Comparison of ENCODE assay signal across 37 cellular contexts in the genomic region with DNA sequence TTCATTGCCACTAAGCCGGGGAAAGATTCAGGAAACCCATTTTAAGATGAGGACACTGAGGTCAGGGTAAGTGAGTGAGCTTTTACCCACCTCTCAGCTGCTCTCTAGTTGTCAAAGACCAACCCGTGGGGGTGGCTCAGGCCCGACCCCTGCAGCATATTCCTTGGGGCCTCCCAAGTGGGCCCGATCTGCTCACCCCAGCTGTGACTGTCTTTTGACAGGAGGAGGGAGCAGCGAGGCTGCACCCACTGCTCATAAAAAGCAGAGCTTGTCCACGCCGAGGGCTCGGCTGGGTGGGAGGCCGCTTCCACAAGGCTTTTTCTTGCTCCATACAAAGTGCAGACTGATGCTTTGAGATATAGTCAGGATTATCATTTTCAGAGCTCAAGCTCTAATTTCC. TPM values are rescaled to one million over a fixed set of nuclear protein-coding genes. Genes with fewer than 3 reads are reported as not detected.
"Had no signal": no experiment of that assay in that cellular context is flagged by ENCODE, and none has a peak within 500 bp of the region (broad histone marks: within the 10 kb centered on the region; RNA-seq: fewer than 3 reads in every experiment).

No MANE protein-coding gene starts in this region.

- H3K27ac Mint-ChIP-seq: activated B cell treated with CpG ODN at 0.5 μM for 24 hours; activated CD4-positive, alpha-beta memory T cell treated with anti-CD3 and anti-CD28 coated beads for 36 hours; activated CD4-positive, alpha-beta T cell treated with anti-CD3 and anti-CD28 coated beads, Interleukin-2, amount 10 ng/mL, durations not matched to agents 24 days and 14 days; activated CD8-positive, alpha-beta T cell treated with anti-CD3 and anti-CD28 coated beads for 36 hours; activated naive CD4-positive, alpha-beta T cell treated with anti-CD3 and anti-CD28 coated beads for 36 hours; activated naive CD4-positive, alpha-beta T cell treated with anti-CD3 and anti-CD28 coated beads, Interleukin-2, amount 50 U/mL, for 72 hours; activated naive CD8-positive, alpha-beta T cell treated with anti-CD3 and anti-CD28 coated beads for 36 hours; activated T-cell treated with anti-CD3 and anti-CD28 coated beads, Interleukin-2, amount 50 U/mL, for 72 hours; activated T-helper 1 cell treated with anti-CD3 and anti-CD28 coated beads, Interleukin-12 subunit alpha, Interleukin-12 subunit beta, Interleukin-2, Interleukin-4 antibody, amounts not matched to agents 30 ng/mL and 10 ng/mL and 1 ng/mL, durations not matched to agents 14 hours and 24 hours and 36 hours; activated T-helper 17 cell treated with anti-CD3 and anti-CD28 coated beads, Interleukin-2, amount 50 U/mL, for 72 hours; T-helper 1 cell treated with Interleukin-12 subunit alpha and Interleukin-12 subunit beta and Interleukin-4 antibody, amounts not matched to agents 30 μg/mL and 1 μg/mL, for 36 hours; T-helper 2 cell treated with Interferon-gamma antibody and Interleukin-4, amounts not matched to agents 5 μg/mL and 100 μg/mL, for 36 hours had no signal

- H3K27ac ChIP-seq: adrenal gland, body of pancreas, cardiac muscle cell, VCaP had no signal

- H3K36me3 Mint-ChIP-seq: activated CD4-positive, alpha-beta memory T cell treated with anti-CD3 and anti-CD28 coated beads for 36 hours; activated naive CD4-positive, alpha-beta T cell treated with anti-CD3 and anti-CD28 coated beads, Interleukin-2, amount 50 U/mL, for 72 hours; activated naive CD8-positive, alpha-beta T cell treated with anti-CD3 and anti-CD28 coated beads for 36 hours had no signal

- H3K9me3 Mint-ChIP-seq: activated B cell treated with CpG ODN at 0.5 μM for 24 hours; activated CD4-positive, alpha-beta memory T cell treated with anti-CD3 and anti-CD28 coated beads for 36 hours; activated CD4-positive, alpha-beta T cell treated with anti-CD3 and anti-CD28 coated beads, Interleukin-2, amount 10 ng/mL, durations not matched to agents 24 days and 14 days; activated CD8-positive, alpha-beta T cell treated with anti-CD3 and anti-CD28 coated beads for 36 hours; activated naive CD4-positive, alpha-beta T cell treated with anti-CD3 and anti-CD28 coated beads for 36 hours; activated naive CD4-positive, alpha-beta T cell treated with anti-CD3 and anti-CD28 coated beads, Interleukin-2, amount 50 U/mL, for 72 hours; activated naive CD8-positive, alpha-beta T cell treated with anti-CD3 and anti-CD28 coated beads for 36 hours; activated T-cell treated with anti-CD3 and anti-CD28 coated beads, Interleukin-2, amount 50 U/mL, for 4 hours; activated T-cell treated with anti-CD3 and anti-CD28 coated beads, Interleukin-2, amount 50 U/mL, for 72 hours; activated T-helper 1 cell treated with anti-CD3 and anti-CD28 coated beads, Interleukin-12 subunit alpha, Interleukin-12 subunit beta, Interleukin-2, Interleukin-4 antibody, amounts not matched to agents 30 ng/mL and 10 ng/mL and 1 ng/mL, durations not matched to agents 14 hours and 24 hours and 36 hours; activated T-helper 17 cell treated with anti-CD3 and anti-CD28 coated beads, Interleukin-2, amount 50 U/mL, for 72 hours; central memory CD8-positive, alpha-beta T cell; T-helper 1 cell treated with Interleukin-12 subunit alpha and Interleukin-12 subunit beta and Interleukin-4 antibody, amounts not matched to agents 30 μg/mL and 1 μg/mL, for 36 hours; T-helper 2 cell treated with Interferon-gamma antibody and Interleukin-4, amounts not matched to agents 5 μg/mL and 100 μg/mL, for 36 hours had no signal

- H3K27me3 ChIP-seq: body of pancreas had no signal

- ATAC-seq: activated CD8-positive, alpha-beta T cell treated with anti-CD3 and anti-CD28 coated beads for 36 hours; activated naive CD4-positive, alpha-beta T cell treated with anti-CD3 and anti-CD28 coated beads, Interleukin-2, amount 50 U/mL, for 72 hours; activated T-cell treated with anti-CD3 and anti-CD28 coated beads, Interleukin-2, amount 50 U/mL, for 4 hours; activated T-cell treated with anti-CD3 and anti-CD28 coated beads, Interleukin-2, amount 50 U/mL, for 72 hours; activated T-helper 17 cell treated with anti-CD3 and anti-CD28 coated beads, Interleukin-2, amount 50 U/mL, for 72 hours; body of pancreas had no signal

- H3K36me3 ChIP-seq: adrenal gland, cardiac muscle cell had no signal

- H3K4me3 Mint-ChIP-seq: activated B cell treated with CpG ODN at 0.5 μM for 24 hours; activated CD4-positive, alpha-beta memory T cell treated with anti-CD3 and anti-CD28 coated beads for 36 hours; activated CD4-positive, alpha-beta T cell treated with anti-CD3 and anti-CD28 coated beads, Interleukin-2, amount 10 ng/mL, durations not matched to agents 24 days and 14 days; activated CD8-positive, alpha-beta T cell treated with anti-CD3 and anti-CD28 coated beads for 36 hours; activated naive CD4-positive, alpha-beta T cell treated with anti-CD3 and anti-CD28 coated beads for 36 hours; activated naive CD8-positive, alpha-beta T cell treated with anti-CD3 and anti-CD28 coated beads for 36 hours; activated T-cell treated with anti-CD3 and anti-CD28 coated beads, Interleukin-2, amount 50 U/mL, for 4 hours; activated T-cell treated with anti-CD3 and anti-CD28 coated beads, Interleukin-2, amount 50 U/mL, for 72 hours; activated T-helper 1 cell treated with anti-CD3 and anti-CD28 coated beads, Interleukin-12 subunit alpha, Interleukin-12 subunit beta, Interleukin-2, Interleukin-4 antibody, amounts not matched to agents 30 ng/mL and 10 ng/mL and 1 ng/mL, durations not matched to agents 14 hours and 24 hours and 36 hours; activated T-helper 17 cell treated with anti-CD3 and anti-CD28 coated beads, Interleukin-2, amount 50 U/mL, for 72 hours; central memory CD8-positive, alpha-beta T cell; T-helper 1 cell treated with Interleukin-12 subunit alpha and Interleukin-12 subunit beta and Interleukin-4 antibody, amounts not matched to agents 30 μg/mL and 1 μg/mL, for 36 hours; T-helper 2 cell treated with Interferon-gamma antibody and Interleukin-4, amounts not matched to agents 5 μg/mL and 100 μg/mL, for 36 hours had no signal

- H3K4me1 Mint-ChIP-seq: activated naive CD8-positive, alpha-beta T cell treated with anti-CD3 and anti-CD28 coated beads for 36 hours; activated T-helper 17 cell treated with anti-CD3 and anti-CD28 coated beads, Interleukin-2, amount 50 U/mL, for 72 hours; central memory CD8-positive, alpha-beta T cell had no signal

- H3K4me3 ChIP-seq: adrenal gland, body of pancreas, cardiac muscle cell had no signal

- DNase-seq: activated B cell treated with CpG ODN at 0.5 μM for 24 hours; activated CD4-positive, alpha-beta memory T cell treated with anti-CD3 and anti-CD28 coated beads for 36 hours; activated CD4-positive, alpha-beta T cell treated with anti-CD3 and anti-CD28 coated beads for 4 hours; activated CD4-positive, alpha-beta T cell treated with anti-CD3 and anti-CD28 coated beads, Interleukin-2, amount 10 ng/mL, durations not matched to agents 24 days and 14 days; activated CD4-positive, alpha-beta T cell treated with anti-CD3 and anti-CD28 coated beads, Interleukin-2, amount 50 U/mL, for 1 hour; activated CD4-positive, alpha-beta T cell treated with anti-CD3 and anti-CD28 coated beads, Interleukin-2, amount 50 U/mL, for 4 hours; activated CD4-positive, CD25-positive, alpha-beta regulatory T cell treated with anti-CD3 and anti-CD28 coated beads, Interleukin-2, amount 50 U/mL, for 72 hours; activated CD8-positive, alpha-beta memory T cell treated with anti-CD3 and anti-CD28 coated beads, Interleukin-2, amount 50 U/mL, for 4 hours; activated CD8-positive, alpha-beta T cell treated with anti-CD3 and anti-CD28 coated beads for 36 hours; activated effector memory CD4-positive, alpha-beta T cell treated with anti-CD3 and anti-CD28 coated beads, Interleukin-2, amount 50 U/mL, for 16 hours; activated gamma-delta T cell treated with Interleukin-2 at 50 U/mL for 16 hours; activated naive CD4-positive, alpha-beta T cell; activated naive CD4-positive, alpha-beta T cell treated with anti-CD3 and anti-CD28 coated beads for 36 hours; activated naive CD4-positive, alpha-beta T cell treated with anti-CD3 and anti-CD28 coated beads, Interleukin-2, amount 50 U/mL, for 16 hours; activated naive CD8-positive, alpha-beta T cell treated with anti-CD3 and anti-CD28 coated beads for 36 hours; activated T-cell treated with anti-CD3 and anti-CD28 coated beads for 4 hours; activated T-cell treated with anti-CD3 and anti-CD28 coated beads, Interleukin-2, amount 50 U/mL, for 1 hour; activated T-cell treated with anti-CD3 and anti-CD28 coated beads, Interleukin-2, amount 50 U/mL, for 4 hours; activated T-cell treated with anti-CD3 and anti-CD28 coated beads, Interleukin-2, amount 50 U/mL, for 72 hours; adrenal gland; amniotic stem cell; aorta; body of pancreas; caudate nucleus; cerebellar nuclear complex; T-helper 1 cell; T-helper 2 cell; T-helper 9 cell had no signal

- H3K9me3 ChIP-seq: adrenal gland, body of pancreas had no signal

- H3K4me1 ChIP-seq: adrenal gland, body of pancreas had no signal

RNA-seq across cellular contexts. Expression of a gene that starts 7.1 kb away (rescaled TPM):
- total RNA-seq: activated B cell treated with CpG ODN at 0.5 μM for 24 hours had no signal

RNA-seq across cellular contexts. Expression of a gene that starts 24.8 kb away (rescaled TPM):
- total RNA-seq: activated CD4-positive, alpha-beta T cell treated with anti-CD3 and anti-CD28 coated beads, Interleukin-2, amount 10 ng/mL, durations not matched to agents 24 days and 14 days; activated T-helper 1 cell treated with anti-CD3 and anti-CD28 coated beads, Interleukin-12 subunit alpha, Interleukin-12 subunit beta, Interleukin-2, Interleukin-4 antibody, amounts not matched to agents 30 ng/mL and 10 ng/mL and 1 ng/mL, durations not matched to agents 14 hours and 24 hours and 36 hours; adrenal gland; body of pancreas had no signal

RNA-seq across cellular contexts. Expression of a gene that starts 46.5 kb away (rescaled TPM):
- total RNA-seq: activated B cell treated with CpG ODN at 0.5 μM for 24 hours, aorta, astrocyte, body of pancreas, cardiac muscle cell had no signal
